Comparison of ENCODE assay signal across 9 cellular contexts in genomic region chr12:46524778-46525177, GRCh38.
DNase-seq lines count a peak whose midpoint lies in the region; ATAC-seq and TF ChIP-seq lines count a peak whose summit lies in the region.
"Had no signal": no experiment of that assay in that cellular context is flagged by ENCODE, and none has a peak within 500 bp of the region (broad histone marks: within the 10 kb centered on the region; RNA-seq: fewer than 3 reads in every experiment).

No MANE protein-coding gene starts in this region.

- 83 to 100% methylated on average over 2 of the region's 2 CpGs for WGBS in mesodermal cell (ENCODE audit: insufficient coverage in 2 of 2), 2 experiments

- peaks cover 18% of the 10 kb centered on the region for H3K36me3 Mint-ChIP-seq in natural killer cell treated with Interleukin-12 subunit alpha and Interleukin-12 subunit beta and Interleukin-15 and Interleukin-18, amount 100 ng/mL, for 72 hours
- H3K36me3 Mint-ChIP-seq in natural killer cell: peaks cover 17% of the 10 kb centered on the region
- peaks cover 43% of the 10 kb centered on the region for H3K36me3 Mint-ChIP-seq in stimulated activated memory B cell treated with anti-CD40 and anti-IgM and Interleukin-4, amounts not matched to agents 10 μg/mL and 1 μg/mL and 100 μg/mL, for 72 hours

- DNase-seq in natural killer cell treated with Interleukin-12 subunit alpha and Interleukin-12 subunit beta and Interleukin-15 and Interleukin-18, amount 100 ng/mL, for 72 hours (ENCODE audit: low spot score): no peak
- DNase-seq in natural killer cell (no peak), coronary artery (ENCODE audit: low spot score) (peak; percentile 86), G401 (ENCODE audit: low spot score) (no peak)
- DNase-seq in stimulated activated naive CD4-positive, alpha-beta T cell (lab: John Stamatoyannopoulos, UW): no peak
- no peak for DNase-seq in activated CD8-positive, alpha-beta memory T cell treated with anti-CD3 and anti-CD28 coated beads, Interleukin-2, amount 50 U/mL, for 4 hours
- DNase-seq: amygdala had no signal

- H3K4me3 Mint-ChIP-seq in natural killer cell treated with Interleukin-12 subunit alpha and Interleukin-12 subunit beta and Interleukin-15 and Interleukin-18, amount 100 ng/mL, for 72 hours: no peak overlapping the region
- no peak overlapping the region for H3K4me3 Mint-ChIP-seq in natural killer cell
- H3K4me3 Mint-ChIP-seq in stimulated activated memory B cell treated with anti-CD40 and anti-IgM and Interleukin-4, amounts not matched to agents 10 μg/mL and 1 μg/mL and 100 μg/mL, for 72 hours: no peak overlapping the region

- H3K36me3 ChIP-seq in mesodermal cell (ENCODE audit: control insufficient read depth, insufficient read depth, low read length): no peaks in the 10 kb centered on the region

- H3K27ac ChIP-seq in coronary artery: peak overlapping the region; percentile 78 to 79
- peak overlapping the region; percentile 92 for H3K27ac ChIP-seq in mesodermal cell (ENCODE audit: low read depth, low read length, severe bottlenecking)

- no peaks in the 10 kb centered on the region for H3K27me3 Mint-ChIP-seq in natural killer cell treated with Interleukin-12 subunit alpha and Interleukin-12 subunit beta and Interleukin-15 and Interleukin-18, amount 100 ng/mL, for 72 hours
- no peaks in the 10 kb centered on the region for H3K27me3 Mint-ChIP-seq in natural killer cell (ENCODE audit: low read depth in 2 of 2)
- no peaks in the 10 kb centered on the region for H3K27me3 Mint-ChIP-seq in stimulated activated memory B cell treated with anti-CD40 and anti-IgM and Interleukin-4, amounts not matched to agents 10 μg/mL and 1 μg/mL and 100 μg/mL, for 72 hours

- H3K4me1 ChIP-seq in mesodermal cell (ENCODE audit: control insufficient read depth, insufficient read depth, low read length, poor library complexity, severe bottlenecking): peaks cover 25% of the 10 kb centered on the region

- H3K4me1 Mint-ChIP-seq in natural killer cell treated with Interleukin-12 subunit alpha and Interleukin-12 subunit beta and Interleukin-15 and Interleukin-18, amount 100 ng/mL, for 72 hours (ENCODE audit: low read depth in 2 of 2): peaks cover 12 to 15% of the 10 kb centered on the region in 2 donors
- H3K4me1 Mint-ChIP-seq in natural killer cell: peaks cover 25 to 47% of the 10 kb centered on the region in 2 donors
- no peaks in the 10 kb centered on the region for H3K4me1 Mint-ChIP-seq in stimulated activated memory B cell treated with anti-CD40 and anti-IgM and Interleukin-4, amounts not matched to agents 10 μg/mL and 1 μg/mL and 100 μg/mL, for 72 hours

- no peak for TF ChIP-seq CTCF in natural killer cell (IDR thresholded peaks at IDR 0.05)
- TF ChIP-seq CTCF in coronary artery (IDR thresholded peaks at IDR 0.05): no peak

- H3K9me3 Mint-ChIP-seq in natural killer cell treated with Interleukin-12 subunit alpha and Interleukin-12 subunit beta and Interleukin-15 and Interleukin-18, amount 100 ng/mL, for 72 hours: peaks cover 2% of the 10 kb centered on the region
- H3K9me3 Mint-ChIP-seq in natural killer cell: no peaks in the 10 kb centered on the region
- H3K9me3 Mint-ChIP-seq in stimulated activated memory B cell treated with anti-CD40 and anti-IgM and Interleukin-4, amounts not matched to agents 10 μg/mL and 1 μg/mL and 100 μg/mL, for 72 hours: peaks cover 3% of the 10 kb centered on the region

- peak overlapping the region; percentile 76 to 78 for H3K27ac Mint-ChIP-seq in natural killer cell treated with Interleukin-12 subunit alpha and Interleukin-12 subunit beta and Interleukin-15 and Interleukin-18, amount 100 ng/mL, for 72 hours
- peak overlapping the region in 1 of 2 donors; percentile 86 for H3K27ac Mint-ChIP-seq in natural killer cell
- no peak overlapping the region for H3K27ac Mint-ChIP-seq in stimulated activated memory B cell treated with anti-CD40 and anti-IgM and Interleukin-4, amounts not matched to agents 10 μg/mL and 1 μg/mL and 100 μg/mL, for 72 hours

- intact Hi-C loops in natural killer cell (cut with micrococcal nuclease): no loop called here

- in situ Hi-C loops in G401 (cut with HindIII; ENCODE audit: low sequenced_read_pairs): no loop called here

- H3K9me3 ChIP-seq in mesodermal cell (ENCODE audit: control insufficient read depth, low read length): no peaks in the 10 kb centered on the region

- no peak for ATAC-seq in natural killer cell treated with Interleukin-12 subunit alpha and Interleukin-12 subunit beta and Interleukin-15 and Interleukin-18, amount 100 ng/mL, for 72 hours
- no peak for ATAC-seq in natural killer cell
- no peak for ATAC-seq in stimulated activated memory B cell treated with anti-CD40 and anti-IgM and Interleukin-4, amounts not matched to agents 10 μg/mL and 1 μg/mL and 100 μg/mL, for 72 hours

- H3K4me3 ChIP-seq in coronary artery: no peak overlapping the region
- no peak overlapping the region for H3K4me3 ChIP-seq in mesodermal cell (ENCODE audit: extremely low read depth, insufficient read depth, low read length, poor library complexity, severe bottlenecking)
